Comparison of ENCODE assay signal across 8 cellular contexts in the genomic region with DNA sequence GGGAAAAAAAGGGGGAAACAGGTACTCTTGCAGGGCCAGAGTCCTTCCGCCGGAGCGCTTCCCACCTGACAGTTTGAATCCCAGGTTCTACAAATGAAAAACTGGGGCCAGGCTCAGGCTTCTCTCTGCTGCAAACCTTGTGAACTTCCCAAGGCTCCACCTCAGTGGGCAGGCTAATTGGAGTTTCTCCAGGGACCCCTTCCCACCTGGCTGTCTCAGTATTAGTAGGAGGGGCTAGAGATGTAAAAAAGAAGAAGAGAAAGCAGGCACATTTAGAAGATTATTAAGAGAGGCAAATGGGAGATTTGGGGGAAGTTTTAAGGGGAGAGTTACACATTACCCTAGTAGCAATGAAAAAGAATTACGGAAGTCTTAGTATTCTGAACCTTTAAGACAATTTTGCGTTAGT. TPM values are rescaled to one million over a fixed set of nuclear protein-coding genes. Genes with fewer than 3 reads are reported as not detected.
A peak's percentile ranks its signal among the peaks of the same experiment; 100 is the strongest.
DNase-seq lines count a peak whose midpoint lies in the region; ATAC-seq and TF ChIP-seq lines count a peak whose summit lies in the region.

No MANE protein-coding gene starts in this region.

- peaks cover 16% of the 10 kb centered on the region for H3F3A ChIP-seq in smooth muscle cell (ENCODE audit: low read depth)

- H3K79me2 ChIP-seq in hepatocyte = peaks cover 58% of the 10 kb centered on the region
- H3K79me2 ChIP-seq in smooth muscle cell (ENCODE audit: low read depth) = peaks cover 32% of the 10 kb centered on the region

- no peaks in the 10 kb centered on the region for H3K9me3 ChIP-seq in hepatocyte (ENCODE audit: low read depth)
- H3K9me3 ChIP-seq in smooth muscle cell (replicated peaks; ENCODE audit: low read depth) = no peaks in the 10 kb centered on the region

- H3K4me3 ChIP-seq in BJ (ENCODE audit: low read depth, low read length) (peak overlapping the region; percentile 73), hepatocyte (peak overlapping the region; percentile 88), smooth muscle cell (peak overlapping the region; percentile 59)

- WGBS in hepatocyte (ENCODE audit: low lambda C conversion rate, missing lambda C conversion rate) = 31% methylated on average over 5 of the region's 5 CpGs
- WGBS in smooth muscle cell (ENCODE audit: low lambda C conversion rate) = 58% methylated on average over 5 of the region's 5 CpGs

- H4K20me1 ChIP-seq in hepatocyte (ENCODE audit: insufficient read depth, poor library complexity, severe bottlenecking) = no peaks in the 10 kb centered on the region
- H4K20me1 ChIP-seq in smooth muscle cell (ENCODE audit: low read depth) = no peaks in the 10 kb centered on the region

- DNase-seq in BJ (ENCODE audit: low read depth) (no peak), hepatocyte (ENCODE audit: low spot score) (peak; percentile 13), smooth muscle cell (lab: John Stamatoyannopoulos, UW; ENCODE audit: unreplicated experiment) (no peak)
- peak; percentile 73 for DNase-seq in activated CD8-positive, alpha-beta memory T cell treated with anti-CD3 and anti-CD28 coated beads, Interleukin-2, amount 50 U/mL, for 48 hours

- H3K4me1 ChIP-seq in hepatocyte (ENCODE audit: insufficient read depth) (peaks cover 29% of the 10 kb centered on the region), smooth muscle cell (ENCODE audit: low read depth) (peaks cover 28% of the 10 kb centered on the region)

- POLR2A ChIA-PET in BJ (lab: Charles Lee) = no interaction called here

- peaks cover 4% of the 10 kb centered on the region for H3K36me3 ChIP-seq in BJ (ENCODE audit: control insufficient read depth, insufficient read depth, low read length)
- H3K36me3 ChIP-seq in hepatocyte (replicated peaks; ENCODE audit: insufficient read depth, low read depth) = no peaks in the 10 kb centered on the region
- H3K36me3 ChIP-seq in smooth muscle cell (ENCODE audit: low read depth) = no peaks in the 10 kb centered on the region

- peak overlapping the region; percentile 87 for H3K4me2 ChIP-seq in hepatocyte
- peak overlapping the region; percentile 88 for H3K4me2 ChIP-seq in smooth muscle cell

- peak overlapping the region; percentile 81 for H2AFZ ChIP-seq in hepatocyte
- H2AFZ ChIP-seq in smooth muscle cell (ENCODE audit: low read depth) = no peak overlapping the region

- H3K9me2 ChIP-seq in hepatocyte (replicated peaks; ENCODE audit: insufficient read depth) = no peaks in the 10 kb centered on the region

- CTCF ChIA-PET in BJ (lab: Yijun Ruan, JAX) = interaction anchor here (4.0 kb wide), 1 partner anchor 59 kb away, joined by 26 read pairs; no protein-coding TSS in a partner anchor

- no peak for TF ChIP-seq CTCF in BJ (IDR thresholded peaks at IDR 0.05; ENCODE audit: insufficient read depth, low read depth, low read length)
- no peak for TF ChIP-seq CTCF in hepatocyte (IDR thresholded peaks at IDR 0.05; ENCODE audit: poor library complexity)
- TF ChIP-seq CTCF in smooth muscle cell (IDR thresholded peaks at IDR 0.05; ENCODE audit: borderline replicate concordance, insufficient read depth, poor library complexity, severe bottlenecking) = no peak

- H3K9ac ChIP-seq in smooth muscle cell (ENCODE audit: low read depth) = peak overlapping the region; percentile 86

- H3K27ac ChIP-seq in hepatocyte = peak overlapping the region; percentile 94
- H3K27ac ChIP-seq in smooth muscle cell (ENCODE audit: low read depth) = peak overlapping the region; percentile 97

- no peaks in the 10 kb centered on the region for H3K27me3 ChIP-seq in BJ (ENCODE audit: control insufficient read depth, insufficient read depth, low read length)
- H3K27me3 ChIP-seq in hepatocyte = no peaks in the 10 kb centered on the region
- no peaks in the 10 kb centered on the region for H3K27me3 ChIP-seq in smooth muscle cell (ENCODE audit: low read depth)

- peak; percentile 25 for ATAC-seq in HG03460 (IDR thresholded peaks at IDR 0.05; ENCODE audit: unreplicated experiment)
- ATAC-seq in HG03175 (IDR thresholded peaks at IDR 0.05; ENCODE audit: unreplicated experiment) = no peak
- no peak for ATAC-seq in HG03520 (IDR thresholded peaks at IDR 0.05; ENCODE audit: unreplicated experiment)
- no peak for ATAC-seq in activated CD4-positive, CD25-positive, alpha-beta regulatory T cell treated with anti-CD3 and anti-CD28 coated beads, Interleukin-2, amount 50 U/mL, for 24 hours

RNA-seq across cellular contexts. Expression of gene CLEC2D, which starts 20.0 kb away (rescaled TPM):
- polyA plus RNA-seq in BJ (2011; rRNA removed) (1.7 and 3.6 TPM in 2 replicates), hepatocyte (3.7 and 3.9 TPM in 2 replicates), smooth muscle cell (2.2 and 5.2 TPM in 2 replicates)
- 1.7 and 2.2 TPM in 2 replicates for polyA minus RNA-seq in BJ (2011; rRNA and poly(A)+ RNA removed)
- total RNA-seq in hepatocyte (5.7 and 6.0 TPM in 2 replicates), smooth muscle cell (4.3 and 5.8 TPM in 2 replicates)

RNA-seq across cellular contexts. Expression of gene KLRB1, which starts 41.8 kb away (rescaled TPM):
- not detected in 2 replicates for polyA plus RNA-seq in BJ (2011; rRNA removed)
- not detected in 2 replicates for polyA minus RNA-seq in BJ (2011; rRNA and poly(A)+ RNA removed)
- total RNA-seq in hepatocyte = not detected in 2 replicates
- polyA plus RNA-seq in hepatocyte = not detected in 2 replicates
- total RNA-seq in smooth muscle cell = not detected in 2 replicates
- not detected in 2 replicates for polyA plus RNA-seq in smooth muscle cell

Comparison
In these comparisons a context has a peak if more than half of its experiments do, and no peak if none do; other contexts are left out.
1. DNase-seq: peak in activated CD8-positive, alpha-beta memory T cell treated with anti-CD3 and anti-CD28 coated beads, Interleukin-2, amount 50 U/mL, for 48 hours (single experiment) and hepatocyte (single experiment); none in BJ (single experiment) and smooth muscle cell (single experiment).
2. Peak in every context shown above with its lines, with median percentiles within 50 percentile points of each other: H3K4me3 ChIP-seq.